8 cellular contexts compared by ENCODE assay signal in the genomic region with DNA sequence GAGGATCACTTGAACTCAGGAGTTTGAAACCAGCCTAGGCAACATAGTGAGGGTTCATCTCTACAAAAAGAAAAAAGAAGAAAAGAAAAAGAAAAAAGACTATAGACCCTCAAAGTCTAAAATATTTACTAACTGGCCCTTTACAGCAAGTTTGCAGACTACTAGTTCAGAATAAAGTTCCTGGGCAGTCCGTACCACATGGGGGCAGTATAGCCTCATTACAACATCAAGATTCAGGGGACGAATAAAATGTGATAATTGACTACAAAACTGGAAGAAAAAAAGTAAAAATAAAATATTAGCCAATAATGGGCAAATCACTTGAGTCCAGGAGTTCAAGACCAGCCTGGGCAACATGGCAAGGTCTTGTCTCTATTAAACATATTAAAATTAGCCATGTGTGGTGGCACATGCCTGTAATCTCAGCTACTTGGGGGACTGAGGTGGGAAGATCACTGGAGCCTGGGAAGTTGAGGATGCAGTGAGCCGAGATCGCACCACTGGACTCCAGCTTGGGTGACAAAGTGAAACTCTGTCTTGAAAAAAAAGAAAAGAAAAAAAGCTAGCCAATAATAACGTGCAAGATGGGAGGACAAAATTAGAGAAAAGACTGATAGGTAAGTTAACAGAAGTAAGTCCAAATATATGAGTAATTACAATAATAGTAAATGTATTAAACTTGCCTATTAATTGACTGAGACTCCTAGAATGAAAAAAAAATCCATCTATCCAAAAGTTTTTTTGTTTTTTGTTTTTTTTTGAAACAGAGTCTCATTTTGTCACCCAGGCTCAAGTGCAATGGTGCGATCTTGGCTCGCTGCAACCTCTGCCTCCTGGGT.
A peak's percentile ranks its signal among the peaks of the same experiment; 100 is the strongest.
DNase-seq lines count a peak whose midpoint lies in the region; ATAC-seq, FAIRE-seq and TF ChIP-seq lines count a peak whose summit lies in the region.

No MANE protein-coding gene starts in this region.

- no peak overlapping the region for H3K9ac ChIP-seq in KMS-11
- H3K9ac ChIP-seq in SK-N-MC (ENCODE audit: insufficient read length) = no peak overlapping the region

- no peaks in the 10 kb centered on the region for H4K20me1 ChIP-seq in KMS-11 (ENCODE audit: insufficient read depth)

- H3K4me1 ChIP-seq in Caco-2 = no peaks in the 10 kb centered on the region
- H3K4me1 ChIP-seq in KMS-11 (ENCODE audit: low read depth, poor library complexity, severe bottlenecking) = no peaks in the 10 kb centered on the region
- H3K4me1 ChIP-seq in body of pancreas = no peaks in the 10 kb centered on the region
- no peaks in the 10 kb centered on the region for H3K4me1 ChIP-seq in mucosa of descending colon (ENCODE audit: low read depth)

- H3K27ac Mint-ChIP-seq in Caco-2 (ENCODE audit: unreplicated experiment) = no peak overlapping the region

- no peak overlapping the region for H3K4me3 Mint-ChIP-seq in Caco-2 (ENCODE audit: unreplicated experiment)

- CTCF ChIA-PET in Caco-2 (lab: Charles Lee) = interaction anchor here (0.9 kb wide), 1 partner anchor 45 kb away, joined by 3 read pairs; no protein-coding TSS in a partner anchor

- no peaks in the 10 kb centered on the region for H3K79me2 ChIP-seq in KMS-11 (ENCODE audit: insufficient read depth, low read depth)

- intact Hi-C loops in Caco-2 (cut with micrococcal nuclease; ENCODE audit: unreplicated experiment) (loop anchor here (5.0 kb wide), 1 partner anchor 46 kb away; no protein-coding TSS in a partner anchor), body of pancreas (cut with DNase I) (no loop called here), mucosa of descending colon (cut with DNase I, micrococcal nuclease) (no loop called here)

- no peak for TF ChIP-seq POLR2A in body of pancreas (IDR thresholded peaks at IDR 0.05)

- 51 to 58% methylated on average over 7 of the region's 7 CpGs for WGBS in body of pancreas, 2 donors

- no TSS peak for BruUV-seq in Caco-2 (replicated peaks; lab: Mats Ljungman, UMichigan)

- H3K27ac ChIP-seq in KMS-11 (no peak overlapping the region), SK-N-MC (no peak overlapping the region), body of pancreas (no peak overlapping the region)

- peak in 1 of 2 experiments; percentile 51 for DNase-seq in Caco-2
- DNase-seq in SK-N-MC (ENCODE audit: low read depth, low spot score) = peak; percentile 12
- DNase-seq in body of pancreas = peak in 3 of 4 donors; percentile 28 to 46 (median 31)
- peak in 1 of 3 donors; percentile 80 for DNase-seq in mucosa of descending colon
- DNase-seq in HPDE6-E6E7 (ENCODE audit: extremely low spot score) = no peak
- no peak for DNase-seq in urothelium cell line (ENCODE audit: low spot score)

- TF ChIP-seq CTCF in Caco-2 (IDR thresholded peaks at IDR 0.05; ENCODE audit: insufficient read depth in 1 of 2, low read depth in 1 of 2, low read length in 1 of 2, severe bottlenecking in 1 of 2, unreplicated experiment in 1 of 2) (peak; percentile 53 to 54), KMS-11 (conservative IDR thresholded peaks at IDR 0.05; ENCODE audit: low read depth, low read length) (peak; percentile 84), body of pancreas (IDR thresholded peaks at IDR 0.05) (peak; percentile 8 to 45 (median 42)), mucosa of descending colon (IDR thresholded peaks at IDR 0.05) (peak; percentile 20)

- H3K4me3 ChIP-seq in Caco-2 (ENCODE audit: low read depth, low read length) = no peak overlapping the region
- H3K4me3 ChIP-seq in KMS-11 (IDR thresholded peaks at IDR 0.05; ENCODE audit: insufficient read depth, low read depth, low read length) = no peak overlapping the region
- H3K4me3 ChIP-seq in SK-N-MC = no peak overlapping the region
- no peak overlapping the region for H3K4me3 ChIP-seq in body of pancreas
- no peak overlapping the region for H3K4me3 ChIP-seq in mucosa of descending colon

- ATAC-seq in body of pancreas (no peak), mucosa of descending colon (no peak), GM19324 (IDR thresholded peaks at IDR 0.05; ENCODE audit: low FRiP score, unreplicated experiment) (no peak)

- H3K27me3 Mint-ChIP-seq in Caco-2 (ENCODE audit: insufficient read depth, unreplicated experiment) = no peaks in the 10 kb centered on the region

- peaks cover 20% of the 10 kb centered on the region for H3K9me3 ChIP-seq in Caco-2
- H3K9me3 ChIP-seq in SK-N-MC (ENCODE audit: low read depth, low read length) = 0 out of 2 replicates have a peak, but pooled peaks cover 6% of the 10 kb centered on the region
- no peaks in the 10 kb centered on the region for H3K9me3 ChIP-seq in body of pancreas
- H3K9me3 ChIP-seq in mucosa of descending colon = no peaks in the 10 kb centered on the region

- peaks cover 22% of the 10 kb centered on the region for H3K9me3 Mint-ChIP-seq in Caco-2 (ENCODE audit: unreplicated experiment)

- no peak overlapping the region for H3K4me2 ChIP-seq in KMS-11

- POLR2A ChIA-PET in Caco-2 (lab: Charles Lee) = interaction anchor here (0.6 kb wide), 1 partner anchor 38 kb away, joined by 3 read pairs; no protein-coding TSS in a partner anchor

- no peak for FAIRE-seq in urothelium cell line (lab: Jason Lieb, UNC)

- no peaks in the 10 kb centered on the region for H3K4me1 Mint-ChIP-seq in Caco-2 (ENCODE audit: low read depth, unreplicated experiment)

- H2AFZ ChIP-seq in KMS-11 (ENCODE audit: low read depth) = no peak overlapping the region

- H3K36me3 ChIP-seq in Caco-2 (ENCODE audit: control insufficient read depth, insufficient read depth, low read length) = no peaks in the 10 kb centered on the region
- no peaks in the 10 kb centered on the region for H3K36me3 ChIP-seq in KMS-11 (ENCODE audit: insufficient read depth)
- no peaks in the 10 kb centered on the region for H3K36me3 ChIP-seq in SK-N-MC (ENCODE audit: insufficient read depth, low read length)
- no peaks in the 10 kb centered on the region for H3K36me3 ChIP-seq in body of pancreas (replicated peaks in 1 of 2; ENCODE audit: insufficient read depth in 1 of 2, low read depth in 2 of 2)
- no peaks in the 10 kb centered on the region for H3K36me3 ChIP-seq in mucosa of descending colon (ENCODE audit: low read depth)

- H3K27me3 ChIP-seq in Caco-2 (replicated peaks; ENCODE audit: control insufficient read depth, insufficient read depth, low read length) = no peaks in the 10 kb centered on the region
- no peaks in the 10 kb centered on the region; the same call in 1 of the 2 replicates for H3K27me3 ChIP-seq in KMS-11 (ENCODE audit: insufficient read depth, low read depth)
- no peaks in the 10 kb centered on the region for H3K27me3 ChIP-seq in body of pancreas

- H3K36me3 Mint-ChIP-seq in Caco-2 (ENCODE audit: insufficient read depth, unreplicated experiment) = no peaks in the 10 kb centered on the region

Comparison
In these comparisons a context has a peak if more than half of its experiments do, and no peak if none do; other contexts are left out.
1. DNase-seq: peak in SK-N-MC (single experiment) and body of pancreas (3 of 4); none in HPDE6-E6E7 (single experiment) and urothelium cell line (single experiment).
2. CTCF ChIP-seq: peak in every context shown above with its lines; median percentile 84 in KMS-11; 54 in Caco-2; 42 in body of pancreas; 20 in mucosa of descending colon.